ENCODE assay signal across 33 cellular contexts in the genomic region with DNA sequence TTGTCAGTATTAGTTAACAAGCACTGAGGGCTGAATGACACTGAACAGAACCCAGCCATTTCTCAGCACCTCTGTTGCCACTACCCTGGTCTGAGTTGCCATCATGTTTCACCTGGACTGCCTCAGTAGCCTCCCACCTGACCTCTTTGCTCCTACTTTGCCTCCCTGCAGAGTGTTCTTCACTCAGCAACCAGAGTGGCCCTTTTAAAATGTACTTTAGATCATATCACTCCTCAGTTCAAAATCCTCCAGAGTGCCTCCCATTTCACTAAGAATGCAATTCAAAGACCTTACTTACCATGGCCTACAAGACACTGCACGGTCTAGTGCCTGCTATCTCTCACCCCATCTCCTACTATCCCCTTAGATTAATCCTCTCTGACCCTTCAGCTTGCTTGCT.
"Had no signal": no experiment of that assay in that cellular context is flagged by ENCODE, and none has a peak within 500 bp of the region (broad histone marks: within the 10 kb centered on the region; RNA-seq: fewer than 3 reads in every experiment).

No MANE protein-coding gene starts in this region.

- H3K4me3 ChIP-seq: ascending aorta, cardiac muscle cell, Peyer's patch, SJSA1 had no signal

- H3K27me3 ChIP-seq: ascending aorta, cardiac muscle cell, Peyer's patch, SJSA1 had no signal

- H3K27ac ChIP-seq: ascending aorta, cardiac muscle cell, Peyer's patch, RWPE1, SJSA1 had no signal

- H3K27ac Mint-ChIP-seq: activated B cell treated with CpG ODN at 0.5 μM for 24 hours; activated CD4-positive, alpha-beta T cell treated with anti-CD3 and anti-CD28 coated beads, Interleukin-2, amount 10 ng/mL, durations not matched to agents 24 days and 14 days; activated CD8-positive, alpha-beta memory T cell treated with anti-CD3 and anti-CD28 coated beads, Interleukin-2, amount 10 ng/mL, durations not matched to agents 7 days and 5 days; activated naive CD4-positive, alpha-beta T cell treated with anti-CD3 and anti-CD28 coated beads, Interleukin-2, amount 50 U/mL, for 72 hours; activated naive CD8-positive, alpha-beta T cell treated with anti-CD3 and anti-CD28 coated beads, Interleukin-2, amount 50 U/mL, for 24 hours; activated T-cell treated with anti-CD3 and anti-CD28 coated beads, Interleukin-2, amount 50 U/mL, for 24 hours; brain; T-cell had no signal

- ATAC-seq: activated CD8-positive, alpha-beta memory T cell treated with anti-CD3 and anti-CD28 coated beads, Interleukin-2, amount 10 ng/mL, durations not matched to agents 7 days and 5 days; activated naive CD4-positive, alpha-beta T cell treated with anti-CD3 and anti-CD28 coated beads, Interleukin-2, amount 50 U/mL, for 72 hours; activated naive CD8-positive, alpha-beta T cell treated with anti-CD3 and anti-CD28 coated beads, Interleukin-2, amount 50 U/mL, for 24 hours; T-cell had no signal

- H3K36me3 Mint-ChIP-seq: activated CD8-positive, alpha-beta memory T cell treated with anti-CD3 and anti-CD28 coated beads, Interleukin-2, amount 10 ng/mL, durations not matched to agents 7 days and 5 days; T-cell had no signal

- H3K9me3 Mint-ChIP-seq: activated B cell treated with CpG ODN at 0.5 μM for 24 hours; activated naive CD8-positive, alpha-beta T cell treated with anti-CD3 and anti-CD28 coated beads, Interleukin-2, amount 50 U/mL, for 24 hours; activated T-cell treated with anti-CD3 and anti-CD28 coated beads, Interleukin-2, amount 50 U/mL, for 24 hours; brain; T-cell had no signal

- H3K4me3 Mint-ChIP-seq: activated B cell treated with CpG ODN at 0.5 μM for 24 hours; activated CD4-positive, alpha-beta T cell treated with anti-CD3 and anti-CD28 coated beads, Interleukin-2, amount 10 ng/mL, durations not matched to agents 24 days and 14 days; activated CD8-positive, alpha-beta memory T cell treated with anti-CD3 and anti-CD28 coated beads, Interleukin-2, amount 10 ng/mL, durations not matched to agents 7 days and 5 days; activated naive CD8-positive, alpha-beta T cell treated with anti-CD3 and anti-CD28 coated beads, Interleukin-2, amount 50 U/mL, for 24 hours; activated T-cell treated with anti-CD3 and anti-CD28 coated beads, Interleukin-2, amount 50 U/mL, for 24 hours; brain; T-cell had no signal

- H3K4me1 Mint-ChIP-seq: activated B cell treated with CpG ODN at 0.5 μM for 24 hours; activated CD4-positive, alpha-beta T cell treated with anti-CD3 and anti-CD28 coated beads, Interleukin-2, amount 10 ng/mL, durations not matched to agents 24 days and 14 days; activated CD8-positive, alpha-beta memory T cell treated with anti-CD3 and anti-CD28 coated beads, Interleukin-2, amount 10 ng/mL, durations not matched to agents 7 days and 5 days; activated naive CD8-positive, alpha-beta T cell treated with anti-CD3 and anti-CD28 coated beads, Interleukin-2, amount 50 U/mL, for 24 hours; T-cell had no signal

- H3K36me3 ChIP-seq: ascending aorta, cardiac muscle cell, Peyer's patch, SJSA1 had no signal

- H3K4me1 ChIP-seq: Peyer's patch, SJSA1 had no signal

- DNase-seq: activated B cell treated with CpG ODN at 0.5 μM for 24 hours; activated CD4-positive, alpha-beta T cell treated with anti-CD3 and anti-CD28 coated beads for 1 hour; activated CD4-positive, alpha-beta T cell treated with anti-CD3 and anti-CD28 coated beads, Interleukin-2, amount 10 ng/mL, durations not matched to agents 24 days and 14 days; activated CD4-positive, alpha-beta T cell treated with anti-CD3 and anti-CD28 coated beads, Interleukin-2, amount 50 U/mL, for 48 hours; activated CD8-positive, alpha-beta memory T cell treated with anti-CD3 and anti-CD28 coated beads, Interleukin-2, amount 10 ng/mL, durations not matched to agents 7 days and 5 days; activated effector memory CD4-positive, alpha-beta T cell treated with anti-CD3 and anti-CD28 coated beads, Interleukin-2, amount 50 U/mL, for 16 hours; activated naive CD4-positive, alpha-beta T cell treated with Interleukin-2 at 50 U/mL for 16 hours; activated naive CD8-positive, alpha-beta T cell treated with anti-CD3 and anti-CD28 coated beads, Interleukin-2, amount 50 U/mL, for 24 hours; activated T-cell treated with anti-CD3 and anti-CD28 coated beads, Interleukin-2, amount 50 U/mL, for 24 hours; amniotic stem cell; MM.1S; NCI-H1105; NCI-H1436; NCI-H1694 treated with DMSO at 0.1 percent for 48 hours; NCI-H2029 treated with DMSO at 0.1 percent for 48 hours; NCI-H2171; NCI-H2227 treated with DMSO at 0.1 percent for 48 hours; NCI-H446 treated with DMSO at 0.1 percent for 48 hours; NCI-H524 treated with DMSO at 0.1 percent for 48 hours; NCI-H774; NK-92 treated with Interleukin-12 subunit alpha and Interleukin-12 subunit beta, amount 100 ng/mL, for 24 hours; Peyer's patch; Right ventricle myocardium superior; T-cell; T-helper 2 cell; T1000 had no signal

- H3K27me3 Mint-ChIP-seq: activated B cell treated with CpG ODN at 0.5 μM for 24 hours; activated CD4-positive, alpha-beta T cell treated with anti-CD3 and anti-CD28 coated beads, Interleukin-2, amount 10 ng/mL, durations not matched to agents 24 days and 14 days; activated naive CD8-positive, alpha-beta T cell treated with anti-CD3 and anti-CD28 coated beads, Interleukin-2, amount 50 U/mL, for 24 hours; activated T-cell treated with anti-CD3 and anti-CD28 coated beads, Interleukin-2, amount 50 U/mL, for 24 hours; T-cell had no signal

- FAIRE-seq: TTC549 had no signal

- H3K9me3 ChIP-seq: ascending aorta, Peyer's patch, SJSA1 had no signal
